Comparison of ENCODE assay signal across 24 cellular contexts in genomic region chr2:119306196-119306590, GRCh38.
DNase-seq lines count a peak whose midpoint lies in the region; ATAC-seq and TF ChIP-seq lines count a peak whose summit lies in the region.
"Had no signal": no experiment of that assay in that cellular context is flagged by ENCODE, and none has a peak within 500 bp of the region (broad histone marks: within the 10 kb centered on the region; RNA-seq: fewer than 3 reads in every experiment).

No MANE protein-coding gene starts in this region.

- H3K4me1 ChIP-seq in rectal smooth muscle tissue (ENCODE audit: control insufficient read depth, insufficient read depth, low read length) = peaks cover 2% of the 10 kb centered on the region
- no peaks in the 10 kb centered on the region for H3K4me1 ChIP-seq in CD8-positive, alpha-beta T cell (ENCODE audit: insufficient read depth, low read length)

- no peaks in the 10 kb centered on the region for H3K27me3 ChIP-seq in rectal smooth muscle tissue (ENCODE audit: control insufficient read depth, insufficient read depth, low read length)
- H3K27me3 ChIP-seq in CD8-positive, alpha-beta T cell (ENCODE audit: insufficient read depth, low read length) = no peaks in the 10 kb centered on the region

- peak overlapping the region; percentile 14 for H3K27ac ChIP-seq in rectal smooth muscle tissue (ENCODE audit: low read depth, low read length)
- no peak overlapping the region for H3K27ac ChIP-seq in CD8-positive, alpha-beta T cell (ENCODE audit: low read depth, low read length)
- H3K27ac ChIP-seq: 22Rv1 had no signal

- no peaks in the 10 kb centered on the region for H3K27me3 Mint-ChIP-seq in CD8-positive, alpha-beta T cell (ENCODE audit: low read depth)
- H3K27me3 Mint-ChIP-seq: activated CD4-positive, alpha-beta T cell treated with anti-CD3 and anti-CD28 coated beads for 36 hours; activated naive CD8-positive, alpha-beta T cell; B cell; effector memory CD8-positive, alpha-beta T cell; IgD-negative memory B cell; T-cell had no signal

- no peaks in the 10 kb centered on the region for H3K36me3 ChIP-seq in rectal smooth muscle tissue (ENCODE audit: control insufficient read depth, insufficient read depth, low read length)
- H3K36me3 ChIP-seq in CD8-positive, alpha-beta T cell (ENCODE audit: insufficient read depth, low read length) = no peaks in the 10 kb centered on the region

- H3K4me3 ChIP-seq in rectal smooth muscle tissue (ENCODE audit: low read length) = peak overlapping the region; percentile 44
- H3K4me3 ChIP-seq in CD8-positive, alpha-beta T cell (ENCODE audit: low read depth, low read length) = no peak overlapping the region
- H3K4me3 ChIP-seq: smooth muscle cell had no signal

- no peaks in the 10 kb centered on the region for H3K9me3 Mint-ChIP-seq in CD8-positive, alpha-beta T cell
- H3K9me3 Mint-ChIP-seq: effector memory CD8-positive, alpha-beta T cell; IgD-negative memory B cell; T-cell had no signal

- intact Hi-C loops in Right ventricle myocardium inferior (cut with DNase I) (no loop called here), cardiac septum (cut with DNase I) (loop anchor here (5.0 kb wide), 2 partner anchors 41 to 181 kb away; no protein-coding TSS in a partner anchor)
- intact Hi-C loops in CD8-positive, alpha-beta T cell (cut with DNase I, micrococcal nuclease) = no loop called here

- CTCF ChIA-PET in CD8-positive, alpha-beta T cell (lab: Charles Lee) = no interaction called here

- POLR2A ChIA-PET in CD8-positive, alpha-beta T cell (lab: Charles Lee) = no interaction called here

- H3K4me1 Mint-ChIP-seq in CD8-positive, alpha-beta T cell (ENCODE audit: low read depth) = no peaks in the 10 kb centered on the region
- H3K4me1 Mint-ChIP-seq: activated CD4-positive, alpha-beta T cell treated with anti-CD3 and anti-CD28 coated beads for 36 hours; T-cell had no signal

- H3K9me3 ChIP-seq in CD8-positive, alpha-beta T cell (ENCODE audit: low read length) = no peaks in the 10 kb centered on the region

- no peak overlapping the region for H3K27ac Mint-ChIP-seq in CD8-positive, alpha-beta T cell
- H3K27ac Mint-ChIP-seq: activated CD4-positive, alpha-beta T cell treated with anti-CD3 and anti-CD28 coated beads for 36 hours; activated naive CD8-positive, alpha-beta T cell; B cell; T-cell had no signal

- DNase-seq in Right ventricle myocardium inferior (ENCODE audit: missing footprints) = no peak
- DNase-seq in cardiac septum (ENCODE audit: low spot score) = no peak
- peak; percentile 17 for DNase-seq in inferior parietal cortex (ENCODE audit: extremely low spot score)
- no peak for DNase-seq in CD8-positive, alpha-beta T cell
- DNase-seq in DMS 273 (lab: John Stamatoyannopoulos, UW; ENCODE audit: unreplicated experiment) = no peak
- DNase-seq: activated CD4-positive, alpha-beta T cell treated with anti-CD3 and anti-CD28 coated beads for 36 hours; effector memory CD8-positive, alpha-beta T cell; NCI-H146; NCI-H2171; NCI-H526 treated with DMSO at 0.1 percent for 48 hours; occipital lobe; SHP77; stimulated activated CD4-positive, alpha-beta T cell treated with anti-CD3 and anti-CD28 coated beads, Interleukin-2, amount 100 ng/mL, for 48 hours; stimulated activated naive CD8-positive, alpha-beta T cell treated with anti-CD3 and anti-CD28 coated beads, Interleukin-15, Interleukin-2, amounts not matched to agents 100 U/mL and 50 U/mL, for 24 hours; T-cell; trophoblast cell had no signal

- ATAC-seq in Right ventricle myocardium inferior (peak; percentile 58), GM19395 (IDR thresholded peaks at IDR 0.05; ENCODE audit: unreplicated experiment) (no peak), GM19467 (IDR thresholded peaks at IDR 0.05; ENCODE audit: unreplicated experiment) (no peak)
- ATAC-seq in CD8-positive, alpha-beta T cell = no peak
- ATAC-seq: activated CD4-positive, alpha-beta T cell treated with anti-CD3 and anti-CD28 coated beads for 36 hours; effector memory CD8-positive, alpha-beta T cell; stimulated activated naive CD8-positive, alpha-beta T cell treated with anti-CD3 and anti-CD28 coated beads, Interleukin-15, Interleukin-2, amounts not matched to agents 100 U/mL and 50 U/mL, for 24 hours; T-cell had no signal

- no peak overlapping the region for H3K9ac ChIP-seq in rectal smooth muscle tissue (ENCODE audit: low read length)

- no peak overlapping the region for H3K4me3 Mint-ChIP-seq in CD8-positive, alpha-beta T cell
- H3K4me3 Mint-ChIP-seq: activated CD4-positive, alpha-beta T cell treated with anti-CD3 and anti-CD28 coated beads for 36 hours; activated naive CD8-positive, alpha-beta T cell; B cell; effector memory CD8-positive, alpha-beta T cell; IgD-negative memory B cell; T-cell had no signal

- peaks cover 5% of the 10 kb centered on the region for H3K36me3 Mint-ChIP-seq in CD8-positive, alpha-beta T cell

- TF ChIP-seq CTCF in CD8-positive, alpha-beta T cell (IDR thresholded peaks at IDR 0.05) = no peak
